ENCODE assay signal across 18 cellular contexts in genomic region chr4:128796934-128797333, GRCh38.
"Had no signal": no experiment of that assay in that cellular context is flagged by ENCODE, and none has a peak within 500 bp of the region (broad histone marks: within the 10 kb centered on the region; RNA-seq: fewer than 3 reads in every experiment).

No MANE protein-coding gene starts in this region.

- H3K27ac Mint-ChIP-seq: activated naive CD4-positive, alpha-beta T cell treated with anti-CD3 and anti-CD28 coated beads, Interleukin-2, amount 50 U/mL, for 24 hours; activated T-cell treated with anti-CD3 and anti-CD28 coated beads, Interleukin-2, amount 50 U/mL, for 24 hours; brain; endodermal cell; mesothelial cell of epicardium; stimulated activated naive CD8-positive, alpha-beta T cell treated with anti-CD3 and anti-CD28 coated beads, Interleukin-15, Interleukin-2, amounts not matched to agents 100 ng/mL and 50 ng/mL, for 24 hours had no signal

- FAIRE-seq: frontal cortex, TTC549 had no signal

- H3K4me3 Mint-ChIP-seq: activated naive CD4-positive, alpha-beta T cell treated with anti-CD3 and anti-CD28 coated beads, Interleukin-2, amount 50 U/mL, for 24 hours; activated T-cell treated with anti-CD3 and anti-CD28 coated beads, Interleukin-2, amount 50 U/mL, for 24 hours; brain; endodermal cell; mesothelial cell of epicardium; neural crest cell; stimulated activated naive CD8-positive, alpha-beta T cell treated with anti-CD3 and anti-CD28 coated beads, Interleukin-15, Interleukin-2, amounts not matched to agents 100 ng/mL and 50 ng/mL, for 24 hours had no signal

- H3K9me3 Mint-ChIP-seq: activated naive CD4-positive, alpha-beta T cell treated with anti-CD3 and anti-CD28 coated beads, Interleukin-2, amount 50 U/mL, for 24 hours; activated T-cell treated with anti-CD3 and anti-CD28 coated beads, Interleukin-2, amount 50 U/mL, for 24 hours; endodermal cell; mesothelial cell of epicardium; stimulated activated naive CD8-positive, alpha-beta T cell treated with anti-CD3 and anti-CD28 coated beads, Interleukin-15, Interleukin-2, amounts not matched to agents 100 ng/mL and 50 ng/mL, for 24 hours had no signal

- H3K36me3 ChIP-seq: esophagus squamous epithelium had no signal

- H3K27ac ChIP-seq: esophagus squamous epithelium, testis had no signal

- H3K27me3 Mint-ChIP-seq: activated naive CD4-positive, alpha-beta T cell treated with anti-CD3 and anti-CD28 coated beads, Interleukin-2, amount 50 U/mL, for 24 hours; brain had no signal

- DNase-seq: activated CD4-positive, alpha-beta T cell treated with anti-CD3 and anti-CD28 coated beads, Interleukin-2, amount 50 U/mL, for 1 hour; activated CD4-positive, CD25-positive, alpha-beta regulatory T cell; activated effector memory CD4-positive, alpha-beta T cell treated with Interleukin-2 at 50 U/mL for 16 hours; activated T-cell treated with anti-CD3 and anti-CD28 coated beads, Interleukin-2, amount 50 U/mL, for 24 hours; amniotic stem cell; endodermal cell; esophagus squamous epithelium; islet precursor cell; stimulated activated CD4-positive, alpha-beta T cell treated with anti-CD3 and anti-CD28 coated beads, Interleukin-4, amount 100 ng/mL, for 24 hours; T-helper 2 cell; testis had no signal

- H3K4me1 Mint-ChIP-seq: activated naive CD4-positive, alpha-beta T cell treated with anti-CD3 and anti-CD28 coated beads, Interleukin-2, amount 50 U/mL, for 24 hours; brain; endodermal cell; neural crest cell had no signal

- H3K4me1 ChIP-seq: esophagus squamous epithelium, testis had no signal

- H3K9me3 ChIP-seq: esophagus squamous epithelium, testis had no signal

- H3K4me3 ChIP-seq: esophagus squamous epithelium, testis had no signal

- H3K36me3 Mint-ChIP-seq: brain, mesothelial cell of epicardium had no signal

- H3K27me3 ChIP-seq: esophagus squamous epithelium, testis had no signal
